ENCODE assay signal across 9 cellular contexts in genomic region chr7:5702876-5703571, GRCh38.
DNase-seq lines count a peak whose midpoint lies in the region; ATAC-seq and TF ChIP-seq lines count a peak whose summit lies in the region.
"Had no signal": no experiment of that assay in that cellular context is flagged by ENCODE, and none has a peak within 500 bp of the region (broad histone marks: within the 10 kb centered on the region; RNA-seq: fewer than 3 reads in every experiment).

No MANE protein-coding gene starts in this region.

- intact Hi-C loops in psoas muscle (cut with DNase I), result loop anchor here (2.0 to 5.0 kb wide), 4 partner anchors 36 to 208 kb away; no protein-coding TSS in a partner anchor

- H3K27me3 Mint-ChIP-seq in IgD-negative memory B cell, result no peaks in the 10 kb centered on the region

- no peaks in the 10 kb centered on the region for H3K9me3 Mint-ChIP-seq in IgD-negative memory B cell

- H3K4me1 ChIP-seq in hepatocyte (ENCODE audit: insufficient read depth) (peaks cover 24% of the 10 kb centered on the region), stomach smooth muscle (ENCODE audit: control insufficient read depth, insufficient read depth, low read length) (peaks cover 51% of the 10 kb centered on the region), psoas muscle (peaks cover 32% of the 10 kb centered on the region)

- H4K20me1 ChIP-seq in hepatocyte (ENCODE audit: insufficient read depth, poor library complexity, severe bottlenecking), result no peaks in the 10 kb centered on the region

- H3K4me3 ChIP-seq in hepatocyte, result no peak overlapping the region
- H3K4me3 ChIP-seq in stomach smooth muscle (ENCODE audit: low read length in 2 of 2), result peak overlapping the region in 1 of 2 donors; percentile 42
- no peak overlapping the region for H3K4me3 ChIP-seq in psoas muscle
- H3K4me3 ChIP-seq: tibial nerve had no signal

- H2AFZ ChIP-seq in hepatocyte, result no peak overlapping the region

- no peak overlapping the region for H3K4me2 ChIP-seq in hepatocyte

- DNase-seq in amniotic epithelial cell (ENCODE audit: low read depth) (peak; percentile 64), hepatocyte (ENCODE audit: low spot score) (no peak), iPS-NIHi11 (ENCODE audit: low spot score) (no peak), psoas muscle (no peak)

- H3K36me3 ChIP-seq in hepatocyte (replicated peaks; ENCODE audit: insufficient read depth, low read depth) (no peaks in the 10 kb centered on the region), stomach smooth muscle (ENCODE audit: control insufficient read depth in 2 of 2, insufficient read depth in 2 of 2, low read length in 2 of 2) (peaks cover 8 to 10% of the 10 kb centered on the region in 2 donors), psoas muscle (ENCODE audit: insufficient read depth in 1 of 2, low read depth in 1 of 2) (peaks cover 2 to 41% of the 10 kb centered on the region in 2 donors)

- TF ChIP-seq CTCF in hepatocyte (IDR thresholded peaks at IDR 0.05; ENCODE audit: poor library complexity) (no peak), psoas muscle (IDR thresholded peaks at IDR 0.05) (no peak)

- H3K9ac ChIP-seq in stomach smooth muscle (ENCODE audit: low read length in 2 of 2), result peak overlapping the region; percentile 42 to 54

- H3K4me3 Mint-ChIP-seq in IgD-negative memory B cell, result no peak overlapping the region

- H3K27me3 ChIP-seq in hepatocyte (no peaks in the 10 kb centered on the region), stomach smooth muscle (ENCODE audit: control insufficient read depth in 1 of 2, insufficient read depth in 2 of 2, low read length in 2 of 2) (no peaks in the 10 kb centered on the region), psoas muscle (ENCODE audit: insufficient read depth in 3 of 3, low read length in 2 of 3) (no peaks in the 10 kb centered on the region)
- H3K27me3 ChIP-seq: tibial nerve had no signal

- peak overlapping the region; percentile 10 to 32 (median 19) for H3K27ac Mint-ChIP-seq in IgD-negative memory B cell

- WGBS in hepatocyte (ENCODE audit: low lambda C conversion rate, missing lambda C conversion rate), result 94% methylated on average over 7 of the region's 7 CpGs
- 71 to 80% (median 78%) methylated on average over 7 of the region's 7 CpGs for WGBS in psoas muscle, 3 donors

- no peak for ATAC-seq in HG02938 (IDR thresholded peaks at IDR 0.05; ENCODE audit: unreplicated experiment)
- ATAC-seq in HG02884 (IDR thresholded peaks at IDR 0.05; ENCODE audit: unreplicated experiment), result no peak
- ATAC-seq in psoas muscle, result no peak

- peaks cover 26 to 43% (median 28%) of the 10 kb centered on the region in 3 donors for H3K4me1 Mint-ChIP-seq in IgD-negative memory B cell

- no peaks in the 10 kb centered on the region for H3K9me3 ChIP-seq in hepatocyte (ENCODE audit: low read depth)
- no peaks in the 10 kb centered on the region for H3K9me3 ChIP-seq in stomach smooth muscle (ENCODE audit: control insufficient read depth in 2 of 2, low read length in 2 of 2)
- no peaks in the 10 kb centered on the region for H3K9me3 ChIP-seq in psoas muscle
- H3K9me3 ChIP-seq: tibial nerve had no signal

- no peaks in the 10 kb centered on the region for H3K9me2 ChIP-seq in hepatocyte (replicated peaks; ENCODE audit: insufficient read depth)

- H3K36me3 Mint-ChIP-seq in IgD-negative memory B cell, result no peaks in the 10 kb centered on the region

- peaks cover 4% of the 10 kb centered on the region for H3K79me2 ChIP-seq in hepatocyte

- H3K27ac ChIP-seq in hepatocyte (peak overlapping the region; percentile 11), stomach smooth muscle (ENCODE audit: low read length) (peak overlapping the region; percentile 100), psoas muscle (no peak overlapping the region)
